ENCODE assay signal across 32 cellular contexts in genomic region chr5:58649716-58650115, GRCh38.
"Had no signal": no experiment of that assay in that cellular context is flagged by ENCODE, and none has a peak within 500 bp of the region (broad histone marks: within the 10 kb centered on the region; RNA-seq: fewer than 3 reads in every experiment).

No MANE protein-coding gene starts in this region.

- H3K9me3 ChIP-seq: adrenal gland had no signal

- H3K4me1 Mint-ChIP-seq: activated CD4-positive, alpha-beta memory T cell treated with anti-CD3 and anti-CD28 coated beads, Interleukin-2, amount 10 ng/mL, durations not matched to agents 7 days and 5 days; activated naive CD4-positive, alpha-beta T cell treated with anti-CD3 and anti-CD28 coated beads, Interleukin-2, amount 10 ng/mL, durations not matched to agents 7 days and 5 days; activated naive CD8-positive, alpha-beta T cell treated with anti-CD3 and anti-CD28 coated beads for 36 hours; T-cell had no signal

- H3K4me3 ChIP-seq: adrenal gland had no signal

- H3K4me3 Mint-ChIP-seq: activated CD4-positive, alpha-beta memory T cell treated with anti-CD3 and anti-CD28 coated beads, Interleukin-2, amount 10 ng/mL, durations not matched to agents 7 days and 5 days; activated naive CD4-positive, alpha-beta T cell treated with anti-CD3 and anti-CD28 coated beads, Interleukin-2, amount 10 ng/mL, durations not matched to agents 7 days and 5 days; activated naive CD8-positive, alpha-beta T cell treated with anti-CD3 and anti-CD28 coated beads for 36 hours; activated T-cell treated with anti-CD3 and anti-CD28 coated beads, Interleukin-2, amount 50 U/mL, for 72 hours; IgD-negative memory B cell; T-cell had no signal

- H3K9me3 Mint-ChIP-seq: activated CD4-positive, alpha-beta memory T cell treated with anti-CD3 and anti-CD28 coated beads, Interleukin-2, amount 10 ng/mL, durations not matched to agents 7 days and 5 days; activated naive CD4-positive, alpha-beta T cell treated with anti-CD3 and anti-CD28 coated beads, Interleukin-2, amount 10 ng/mL, durations not matched to agents 7 days and 5 days; activated naive CD8-positive, alpha-beta T cell treated with anti-CD3 and anti-CD28 coated beads for 36 hours; activated T-helper 2 cell treated with anti-CD3 and anti-CD28 coated beads, Interferon-gamma antibody, Interleukin-2, Interleukin-4, amounts not matched to agents 10 μg/mL and 5 μg/mL and 100 μg/mL, durations not matched to agents 14 hours and 24 hours and 36 hours; IgD-negative memory B cell; T-cell had no signal

- H3K27ac Mint-ChIP-seq: activated CD4-positive, alpha-beta memory T cell treated with anti-CD3 and anti-CD28 coated beads, Interleukin-2, amount 10 ng/mL, durations not matched to agents 7 days and 5 days; activated naive CD4-positive, alpha-beta T cell treated with anti-CD3 and anti-CD28 coated beads, Interleukin-2, amount 10 ng/mL, durations not matched to agents 7 days and 5 days; activated naive CD8-positive, alpha-beta T cell treated with anti-CD3 and anti-CD28 coated beads for 36 hours; activated T-cell treated with anti-CD3 and anti-CD28 coated beads, Interleukin-2, amount 50 U/mL, for 72 hours; activated T-helper 2 cell treated with anti-CD3 and anti-CD28 coated beads, Interferon-gamma antibody, Interleukin-2, Interleukin-4, amounts not matched to agents 10 μg/mL and 5 μg/mL and 100 μg/mL, durations not matched to agents 14 hours and 24 hours and 36 hours; T-cell had no signal

- H3K27me3 Mint-ChIP-seq: activated CD4-positive, alpha-beta memory T cell treated with anti-CD3 and anti-CD28 coated beads, Interleukin-2, amount 10 ng/mL, durations not matched to agents 7 days and 5 days; activated naive CD8-positive, alpha-beta T cell treated with anti-CD3 and anti-CD28 coated beads for 36 hours had no signal

- FAIRE-seq: bronchial epithelial cell, RCC 7860, TTC549 had no signal

- DNase-seq: activated CD4-positive, alpha-beta memory T cell treated with anti-CD3 and anti-CD28 coated beads, Interleukin-2, amount 10 ng/mL, durations not matched to agents 7 days and 5 days; activated CD4-positive, alpha-beta T cell treated with anti-CD3 and anti-CD28 coated beads, Interleukin-2, amount 50 U/mL, for 1 hour; activated CD4-positive, CD25-positive, alpha-beta regulatory T cell; activated gamma-delta T cell treated with Interleukin-2 at 50 U/mL for 16 hours; activated naive CD4-positive, alpha-beta T cell treated with anti-CD3 and anti-CD28 coated beads, Interleukin-2, amount 10 ng/mL, durations not matched to agents 7 days and 5 days; activated naive CD8-positive, alpha-beta T cell treated with anti-CD3 and anti-CD28 coated beads for 36 hours; activated T-cell treated with anti-CD3 and anti-CD28 coated beads for 4 hours; activated T-cell treated with anti-CD3 and anti-CD28 coated beads, Interleukin-2, amount 50 U/mL, for 72 hours; adrenal gland; anterior cingulate cortex; central memory CD4-positive, alpha-beta T cell; KG1; NCI-H1048; NCI-H146; NCI-H2029; NCI-H2107; NCI-H2171 treated with DMSO at 0.1 percent for 48 hours; NCI-H345; NCI-H510A; NCI-H526 treated with DMSO at 0.1 percent for 48 hours; NK-92 treated with Interleukin-12 subunit alpha and Interleukin-12 subunit beta, amount 100 ng/mL, for 24 hours; PC-3; SHP77 treated with DMSO at 0.1 percent for 48 hours; T-cell; T-helper 2 cell; T1000 had no signal

- H3K27me3 ChIP-seq: adrenal gland had no signal

- H3K27ac ChIP-seq: adrenal gland, VCaP had no signal

- H3K4me1 ChIP-seq: adrenal gland had no signal

- ATAC-seq: activated T-cell treated with anti-CD3 and anti-CD28 coated beads, Interleukin-2, amount 50 U/mL, for 72 hours; PC-3; T-cell had no signal

- H3K36me3 Mint-ChIP-seq: activated naive CD4-positive, alpha-beta T cell treated with anti-CD3 and anti-CD28 coated beads, Interleukin-2, amount 10 ng/mL, durations not matched to agents 7 days and 5 days; activated naive CD8-positive, alpha-beta T cell treated with anti-CD3 and anti-CD28 coated beads for 36 hours; IgD-negative memory B cell; T-cell had no signal

- H3K36me3 ChIP-seq: adrenal gland had no signal
